ENCODE assay signal across 18 cellular contexts in the genomic region with DNA sequence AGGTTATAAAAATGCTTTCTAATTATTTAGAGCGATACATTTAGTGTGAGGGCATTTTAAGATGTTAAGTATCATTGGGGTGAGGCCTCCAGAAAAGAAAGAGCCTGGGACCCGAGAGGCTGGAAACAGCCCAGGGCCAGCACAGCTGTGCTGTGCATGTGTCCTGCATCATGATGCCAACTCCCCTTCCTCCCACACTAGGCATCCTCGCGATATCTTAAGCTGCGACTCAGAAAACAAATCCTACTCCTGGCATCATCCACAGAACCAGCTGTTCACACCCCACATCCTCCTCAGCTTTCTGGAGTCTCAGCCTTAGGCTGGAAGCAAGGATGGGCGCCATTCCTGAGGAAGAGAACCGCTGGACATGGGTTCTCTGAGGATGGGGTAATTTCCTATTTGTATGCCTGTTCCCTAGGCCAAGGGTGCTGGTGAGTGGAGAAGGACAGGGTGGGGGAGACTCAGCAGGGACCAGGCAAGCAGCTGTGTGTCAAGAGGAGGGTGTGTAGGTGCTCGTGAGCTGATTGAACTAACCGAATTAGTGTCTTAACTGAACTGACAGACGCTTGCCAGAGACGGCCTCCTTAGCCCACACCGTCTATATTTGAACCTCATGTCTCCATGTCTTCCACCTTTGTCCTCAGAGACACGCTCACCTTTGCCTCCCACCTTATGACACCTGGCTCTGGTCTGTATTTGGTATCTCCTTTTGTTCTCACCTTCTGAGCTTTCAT. TPM values are rescaled to one million over a fixed set of nuclear protein-coding genes. Genes with fewer than 3 reads are reported as not detected.
DNase-seq lines count a peak whose midpoint lies in the region; TF ChIP-seq lines count a peak whose summit lies in the region.
"Had no signal": no experiment of that assay in that cellular context is flagged by ENCODE, and none has a peak within 500 bp of the region (broad histone marks: within the 10 kb centered on the region; RNA-seq: fewer than 3 reads in every experiment).

No MANE protein-coding gene starts in this region.

- no peak for TF ChIP-seq POLR2A in breast epithelium (IDR thresholded peaks at IDR 0.05)

- H3K4me1 ChIP-seq in breast epithelium, result no peaks in the 10 kb centered on the region
- H3K4me1 ChIP-seq: foreskin keratinocyte had no signal

- H3K36me3 ChIP-seq in breast epithelium, result no peaks in the 10 kb centered on the region
- H3K36me3 ChIP-seq: Peyer's patch, right lobe of liver had no signal

- intact Hi-C loops in breast epithelium (cut with DNase I; ENCODE audit: low total_unique reads), result no loop called here

- H3K9me3 ChIP-seq in breast epithelium, result no peaks in the 10 kb centered on the region
- H3K9me3 ChIP-seq: Peyer's patch, right lobe of liver had no signal

- TF ChIP-seq CTCF in 22Rv1 (IDR thresholded peaks at IDR 0.05) (no peak), breast epithelium (IDR thresholded peaks at IDR 0.05) (no peak)

- peak; percentile 77 for DNase-seq in NCI-H82 (lab: John Stamatoyannopoulos, UW)
- peak; percentile 17 for DNase-seq in fibroblast of the conjunctiva (ENCODE audit: low read depth)
- peak; percentile 93 for DNase-seq in myocyte (ENCODE audit: low read depth)
- no peak for DNase-seq in A172 (ENCODE audit: low spot score)
- no peak for DNase-seq in amniotic stem cell (lab: John Stamatoyannopoulos, UW)
- no peak for DNase-seq in breast epithelium (ENCODE audit: low spot score in 2 of 2)
- no peak for DNase-seq in activated CD4-positive, alpha-beta T cell treated with anti-CD3 and anti-CD28 coated beads for 1 hour
- DNase-seq: activated B cell treated with CpG ODN at 0.5 μM for 24 hours; activated naive CD8-positive, alpha-beta T cell treated with anti-CD3 and anti-CD28 coated beads, Interleukin-2, amount 10 ng/mL, durations not matched to agents 7 days and 5 days; cortex of kidney; foreskin keratinocyte; Kasumi-1; NCI-H1694; NCI-H510A; Peyer's patch; right lobe of liver had no signal

- peak overlapping the region; percentile 14; the same call in 1 of the 2 replicates for H3K27ac ChIP-seq in 22Rv1
- H3K27ac ChIP-seq in breast epithelium, result no peak overlapping the region
- H3K27ac ChIP-seq: foreskin keratinocyte, Peyer's patch, right lobe of liver had no signal

- H3K27me3 ChIP-seq in breast epithelium, result no peaks in the 10 kb centered on the region
- H3K27me3 ChIP-seq: foreskin keratinocyte, Peyer's patch, right lobe of liver had no signal

- H3K4me3 ChIP-seq in breast epithelium, result no peak overlapping the region
- H3K4me3 ChIP-seq: GM23338, Peyer's patch, right lobe of liver had no signal

RNA-seq across cellular contexts. Expression of a gene that starts 15.6 kb away (rescaled TPM):
- 72.1 and 98.1 TPM in 2 replicates for total RNA-seq in myocyte
- 56.3 TPM for polyA plus RNA-seq in myocyte (2012)
- total RNA-seq in A172 (2014; rRNA removed; shearing (Covaris generic)), result 66.5 and 79.5 TPM in 2 replicates
- total RNA-seq in breast epithelium, result 10 to 100 TPM; 37.6 to 52.4 (median 52.1) TPM

RNA-seq across cellular contexts. Expression of a gene that starts 21.9 kb away (rescaled TPM):
- 0.10 and 0.27 TPM in 2 replicates for total RNA-seq in myocyte
- 0.79 TPM for polyA plus RNA-seq in myocyte (2012)
- total RNA-seq in A172 (2014; rRNA removed; shearing (Covaris generic)), result 0.05 and 0.55 TPM in 2 replicates
- total RNA-seq in breast epithelium, result under 1 TPM; 0.59 to 0.98 (median 0.96) TPM

RNA-seq across cellular contexts. Expression of a gene that starts 39.8 kb away (rescaled TPM):
- total RNA-seq in myocyte (12.4 and 14.7 TPM in 2 replicates), breast epithelium (10 to 100 TPM; 10.4 to 34.0 (median 32.8) TPM)
- 17.3 TPM for polyA plus RNA-seq in myocyte (2012)
- 9.1 and 13.9 TPM in 2 replicates for total RNA-seq in A172 (2014; rRNA removed; shearing (Covaris generic))

RNA-seq across cellular contexts. Expression of a gene that starts 44.7 kb away (rescaled TPM):
- total RNA-seq in myocyte, result 8.9 and 11.9 TPM in 2 replicates
- polyA plus RNA-seq in myocyte (2012), result 2.3 TPM
- total RNA-seq in A172 (2014; rRNA removed; shearing (Covaris generic)), result 5.4 and 7.1 TPM in 2 replicates
- total RNA-seq in breast epithelium, result 1 to 10 TPM in 1 of 3 donors, under 1 TPM in 1, not detected in 1; 0.66 to 1.3 TPM

Comparison
In these comparisons a context has a peak if more than half of its experiments do, and no peak if none do; other contexts are left out.
1. DNase-seq: peak in NCI-H82 (single experiment), fibroblast of the conjunctiva (single experiment) and myocyte (single experiment); none in A172 (single experiment), amniotic stem cell (single experiment), breast epithelium (0 of 2) and activated CD4-positive, alpha-beta T cell treated with anti-CD3 and anti-CD28 coated beads for 1 hour (single experiment).